ENCODE assay signal across 1 cellular context in the genomic region with DNA sequence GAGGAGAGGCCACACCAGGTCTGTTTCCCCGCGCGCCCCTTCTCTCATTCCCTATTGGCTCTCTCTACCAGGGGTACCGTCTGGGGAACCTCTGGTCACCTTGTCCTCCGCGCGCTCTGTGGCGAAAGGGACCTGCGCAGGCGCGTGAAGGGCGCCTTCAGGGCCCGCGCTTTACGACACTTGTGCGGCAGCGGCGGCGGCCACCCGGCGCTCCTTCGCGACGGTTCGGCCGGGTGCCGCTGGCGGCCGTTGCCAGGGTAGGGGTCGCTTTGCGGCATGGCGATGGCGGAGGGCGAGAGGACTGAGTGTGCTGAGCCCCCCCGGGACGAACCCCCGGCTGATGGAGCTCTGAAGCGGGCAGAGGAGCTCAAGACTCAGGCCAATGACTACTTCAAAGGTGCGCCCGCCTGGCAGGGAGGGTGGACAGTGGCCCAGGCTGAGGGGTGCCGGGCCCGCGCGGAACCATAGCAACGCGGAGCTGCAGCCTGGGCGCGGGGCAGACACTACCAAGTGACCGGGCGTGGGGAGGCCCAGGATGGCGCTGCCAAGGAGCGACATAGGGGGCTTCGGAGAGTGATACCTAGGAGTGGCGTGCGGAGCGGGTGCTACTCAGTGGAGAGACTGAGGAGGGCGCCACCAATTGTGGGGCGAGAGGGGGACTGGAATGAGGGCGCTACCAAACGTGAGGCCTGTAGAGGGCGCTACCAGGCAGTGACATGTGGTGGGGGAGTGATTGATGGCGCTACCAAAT.
TF ChIP-seq lines count a peak whose summit lies in the region.

A gene with protein sequence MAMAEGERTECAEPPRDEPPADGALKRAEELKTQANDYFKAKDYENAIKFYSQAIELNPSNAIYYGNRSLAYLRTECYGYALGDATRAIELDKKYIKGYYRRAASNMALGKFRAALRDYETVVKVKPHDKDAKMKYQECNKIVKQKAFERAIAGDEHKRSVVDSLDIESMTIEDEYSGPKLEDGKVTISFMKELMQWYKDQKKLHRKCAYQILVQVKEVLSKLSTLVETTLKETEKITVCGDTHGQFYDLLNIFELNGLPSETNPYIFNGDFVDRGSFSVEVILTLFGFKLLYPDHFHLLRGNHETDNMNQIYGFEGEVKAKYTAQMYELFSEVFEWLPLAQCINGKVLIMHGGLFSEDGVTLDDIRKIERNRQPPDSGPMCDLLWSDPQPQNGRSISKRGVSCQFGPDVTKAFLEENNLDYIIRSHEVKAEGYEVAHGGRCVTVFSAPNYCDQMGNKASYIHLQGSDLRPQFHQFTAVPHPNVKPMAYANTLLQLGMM (plus strand): TSS at position 267 of the 751 bp plus-strand sequence. CDS start 10 bp downstream, at position 277.

TF ChIP-seq in HepG2, 621 proteins besides CTCF, POLR2A, EP300 and RAD21 (continued from another document):
- peak; percentile 91 for TF ChIP-seq ZNF687 (CRISPR knock-in tag; IDR thresholded peaks at IDR 0.05)
- peak; percentile 28; the same call in 1 of the 2 replicates for TF ChIP-seq ZNF12 (CRISPR knock-in tag; IDR thresholded peaks at IDR 0.05)
- TF ChIP-seq HDAC2 (CRISPR knock-in tag; IDR thresholded peaks at IDR 0.05) = 0 out of 2 replicates have a peak, but pooled peaks have one; percentile 19
- peak; percentile 67; the same call in 1 of the 2 replicates for TF ChIP-seq YEATS4 (CRISPR knock-in tag; IDR thresholded peaks at IDR 0.05; ENCODE audit: borderline replicate concordance)
- no peak for TF ChIP-seq ZNF672 (CRISPR knock-in tag; IDR thresholded peaks at IDR 0.05)
- no peak for TF ChIP-seq IKZF1 (IDR thresholded peaks at IDR 0.05)
- TF ChIP-seq, protein P1, sequence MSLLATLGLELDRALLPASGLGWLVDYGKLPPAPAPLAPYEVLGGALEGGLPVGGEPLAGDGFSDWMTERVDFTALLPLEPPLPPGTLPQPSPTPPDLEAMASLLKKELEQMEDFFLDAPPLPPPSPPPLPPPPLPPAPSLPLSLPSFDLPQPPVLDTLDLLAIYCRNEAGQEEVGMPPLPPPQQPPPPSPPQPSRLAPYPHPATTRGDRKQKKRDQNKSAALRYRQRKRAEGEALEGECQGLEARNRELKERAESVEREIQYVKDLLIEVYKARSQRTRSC (CRISPR knock-in tag; IDR thresholded peaks at IDR 0.05; ENCODE audit: low read depth) = 0 out of 2 replicates have a peak, but pooled peaks have one; percentile 38
- no peak; the same call in 1 of the 2 replicates for TF ChIP-seq STAG1 (CRISPR knock-in tag; IDR thresholded peaks at IDR 0.05)
- peak; percentile 86; the same call in 1 of the 2 replicates for TF ChIP-seq TAF1 (CRISPR knock-in tag; IDR thresholded peaks at IDR 0.05)
- TF ChIP-seq ZNF709 (CRISPR knock-in tag; IDR thresholded peaks at IDR 0.05) = peak; percentile 66
TF ChIP-seq in HepG2: peak in this region for 185.
